31 cellular contexts compared by ENCODE assay signal in genomic region chr14:86402547-86402946, GRCh38.
"Had no signal": no experiment of that assay in that cellular context is flagged by ENCODE, and none has a peak within 500 bp of the region (broad histone marks: within the 10 kb centered on the region; RNA-seq: fewer than 3 reads in every experiment).

No MANE protein-coding gene starts in this region.

- H3K27ac ChIP-seq: neural progenitor cell, ovary, parathyroid adenoma, psoas muscle, skin epidermis, spleen, suprapubic skin, thoracic aorta, thyroid gland, tibial nerve, upper lobe of left lung, vagina had no signal

- H3K27me3 ChIP-seq: neural progenitor cell, ovary, spleen, suprapubic skin, thyroid gland, tibial nerve, upper lobe of left lung, vagina had no signal

- FAIRE-seq: urothelium cell line had no signal

- H3K4me1 ChIP-seq: neural progenitor cell, parathyroid adenoma, psoas muscle, spleen, suprapubic skin, thyroid gland, tibial nerve, upper lobe of left lung, vagina had no signal

- H2AFZ ChIP-seq: neural progenitor cell, parathyroid adenoma had no signal

- H3K79me2 ChIP-seq: parathyroid adenoma had no signal

- ATAC-seq: naive thymus-derived CD4-positive, alpha-beta T cell; natural killer cell; psoas muscle; right cardiac atrium; sciatic nerve; stimulated activated memory B cell treated with anti-CD40 and anti-IgM and Interleukin-4, amounts not matched to agents 10 μg/mL and 1 μg/mL and 100 μg/mL, for 72 hours; stimulated activated naive CD8-positive, alpha-beta T cell treated with anti-CD3 and anti-CD28 coated beads, Interleukin-15, amount 100 ng/mL, for 72 hours; stimulated activated naive CD8-positive, alpha-beta T cell treated with anti-CD3 and anti-CD28 coated beads, Interleukin-15, Interleukin-2, amounts not matched to agents 100 U/mL and 50 U/mL, for 24 hours had no signal

- H3K9me3 ChIP-seq: ovary, psoas muscle, suprapubic skin, thoracic aorta, thyroid gland, tibial nerve, upper lobe of left lung, vagina had no signal

- H3K4me3 ChIP-seq: neural progenitor cell, ovary, psoas muscle, skin epidermis, smooth muscle cell, spleen, suprapubic skin, thoracic aorta, thyroid gland, tibial nerve, upper lobe of left lung, vagina had no signal

- H3K9ac ChIP-seq: neural progenitor cell, parathyroid adenoma had no signal

- DNase-seq: naive thymus-derived CD4-positive, alpha-beta T cell; natural killer cell; occipital lobe; ovary; posterior cingulate gyrus; psoas muscle; right cardiac atrium; spleen; stimulated activated CD4-positive, alpha-beta T cell treated with anti-CD3 and anti-CD28 coated beads, Interleukin-12 subunit alpha, Interleukin-12 subunit beta, amount 100 ng/mL, for 4 hours; stimulated activated CD4-positive, alpha-beta T cell treated with anti-CD3 and anti-CD28 coated beads, Interleukin-1b, Interleukin-23, amount 100 ng/mL, for 48 hours; stimulated activated CD4-positive, alpha-beta T cell treated with anti-CD3 and anti-CD28 coated beads, Interleukin-4, amount 100 ng/mL, for 1 hour; stimulated activated CD4-positive, alpha-beta T cell treated with anti-CD3 and anti-CD28 coated beads, Interleukin-4, amount 100 ng/mL, for 4 hours; stimulated activated CD8-positive, alpha-beta memory T cell treated with anti-CD3 and anti-CD28 coated beads, Interleukin-4, amount 100 ng/mL, for 48 hours; stimulated activated naive CD4-positive, alpha-beta T cell; stimulated activated naive CD8-positive, alpha-beta T cell treated with anti-CD3 and anti-CD28 coated beads, Interleukin-15, amount 100 ng/mL, for 72 hours; stimulated activated naive CD8-positive, alpha-beta T cell treated with anti-CD3 and anti-CD28 coated beads, Interleukin-15, Interleukin-2, amounts not matched to agents 100 U/mL and 50 U/mL, for 24 hours; substantia nigra; thyroid gland; trophoblast cell; upper lobe of left lung had no signal

- H3K36me3 ChIP-seq: neural progenitor cell, ovary, spleen, suprapubic skin, thoracic aorta, thyroid gland, tibial nerve, upper lobe of left lung, vagina had no signal

- H3K4me2 ChIP-seq: neural progenitor cell, smooth muscle cell had no signal
